Comparison of ENCODE assay signal across 8 cellular contexts in the genomic region with DNA sequence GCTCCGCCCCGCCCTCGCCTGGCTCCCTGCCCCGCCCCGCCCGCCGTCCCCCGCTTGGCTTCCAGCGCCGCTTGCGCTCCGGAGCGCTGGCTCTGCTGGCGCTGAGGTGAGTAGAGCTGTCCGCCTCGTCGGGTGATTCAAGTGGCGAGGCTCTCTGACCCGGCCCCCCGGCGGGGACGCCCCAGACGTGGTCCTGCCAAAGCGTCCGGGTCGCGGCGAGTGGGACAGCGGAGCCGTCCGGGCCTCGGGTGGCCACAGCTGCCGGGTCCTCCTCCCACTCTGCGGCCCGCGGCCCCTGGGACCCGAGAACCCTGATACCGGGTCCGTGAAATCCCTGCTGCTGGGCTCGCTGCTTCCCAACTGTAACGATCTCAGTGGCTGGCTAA. TPM values are rescaled to one million over a fixed set of nuclear protein-coding genes. Genes with fewer than 3 reads are reported as not detected.
DNase-seq lines count a peak whose midpoint lies in the region; ATAC-seq and TF ChIP-seq lines count a peak whose summit lies in the region.

A gene (plus strand): TSS at position 46 of the 386 bp plus-strand sequence. CDS start 4,477 bp downstream, outside the sequence.

- no peak within 1 kb of the TSS for H2BK20ac ChIP-seq in IMR-90 (ENCODE audit: low read depth, low read length)

- TF ChIP-seq CTCF in IMR-90 (conservative IDR thresholded peaks at IDR 0.05; ENCODE audit: low read depth, low read length) (no peak), brain microvascular endothelial cell (IDR thresholded peaks at IDR 0.05; ENCODE audit: low read depth, low read length, missing control alignments) (no peak), subcutaneous adipose tissue (IDR thresholded peaks at IDR 0.05; ENCODE audit: low read depth) (no peak)

- H3K4me1 ChIP-seq in IMR-90 (ENCODE audit: control insufficient read depth, insufficient read depth, low read length) = peaks cover 5% of the 10 kb centered on the region

- H3K18ac ChIP-seq in IMR-90 (ENCODE audit: low read depth, low read length) = peak within 1 kb of the TSS; percentile 69

- H2BK5ac ChIP-seq in IMR-90 (ENCODE audit: low read depth, low read length, poor library complexity, severe bottlenecking) = peak within 1 kb of the TSS; percentile 81

- peak within 1 kb of the TSS; percentile 99 for H4K5ac ChIP-seq in IMR-90 (ENCODE audit: low read depth, low read length)

- no peaks in the 10 kb centered on the region for H4K20me1 ChIP-seq in IMR-90 (ENCODE audit: insufficient read depth, low read length)

- H3K4me2 ChIP-seq in IMR-90 (ENCODE audit: low read depth, low read length) = peak within 1 kb of the TSS; percentile 100

- no peak for TF ChIP-seq RAD21 in IMR-90 (IDR thresholded peaks at IDR 0.05; ENCODE audit: low read length)

- peak; percentile 4 for ATAC-seq in GM18508 (IDR thresholded peaks at IDR 0.05; ENCODE audit: insufficient read depth, unreplicated experiment)
- ATAC-seq in IMR-90 (ENCODE audit: low read depth) = peak; percentile 49
- ATAC-seq in GM21825 (IDR thresholded peaks at IDR 0.05; ENCODE audit: unreplicated experiment) = no peak
- ATAC-seq in HG02610 (IDR thresholded peaks at IDR 0.05; ENCODE audit: unreplicated experiment) = no peak

- H2AK9ac ChIP-seq in IMR-90 (replicated peaks; ENCODE audit: low read depth, low read length, poor library complexity) = peak within 1 kb of the TSS; percentile 91

- CTCF ChIA-PET in IMR-90 (lab: Yijun Ruan, JAX) = interaction anchor here (1.0 kb wide), 1 partner anchor 151 kb away, joined by 3 read pairs; no protein-coding TSS in a partner anchor

- peak within 1 kb of the TSS; percentile 87 for H2AK5ac ChIP-seq in IMR-90 (ENCODE audit: low read depth, low read length)

- DNase-seq in IMR-90 (no peak), brain microvascular endothelial cell (no peak), ACHN (no peak)

- intact Hi-C loops in IMR-90 (cut with micrococcal nuclease) = no loop called here

- H3K9me3 ChIP-seq in IMR-90 (ENCODE audit: control insufficient read depth, insufficient read depth, low read length) = no peaks in the 10 kb centered on the region

- H3K9me1 ChIP-seq in IMR-90 (ENCODE audit: insufficient read depth, low read length) = no peaks in the 10 kb centered on the region

- H4K91ac ChIP-seq in IMR-90 (ENCODE audit: insufficient read depth, low read depth, low read length) = peak within 1 kb of the TSS; percentile 90

- no TSS peak for BruUV-seq in IMR-90 (replicated peaks; lab: Mats Ljungman, UMichigan)

- H3K36me3 ChIP-seq in IMR-90 (ENCODE audit: control insufficient read depth, insufficient read depth, low read length) = no peaks in the 10 kb centered on the region
- H3K36me3 ChIP-seq in brain microvascular endothelial cell (replicated peaks) = no peaks in the 10 kb centered on the region

- peak within 1 kb of the TSS; percentile 91 for H2AFZ ChIP-seq in IMR-90 (replicated peaks; ENCODE audit: low read length, poor library complexity)

- peak within 1 kb of the TSS; percentile 79 for H3K27ac ChIP-seq in IMR-90 (ENCODE audit: insufficient read depth, low read length)
- H3K27ac ChIP-seq in brain microvascular endothelial cell = peak within 1 kb of the TSS; percentile 82
- H3K27ac ChIP-seq in layer of hippocampus (ENCODE audit: low read depth, low read length) = peak within 1 kb of the TSS; percentile 82

- POLR2A ChIA-PET in IMR-90 (lab: Charles Lee; ENCODE audit: unreplicated experiment) = interaction anchor here (0.6 kb wide), 1 partner anchor 52 kb away, joined by 3 read pairs; no protein-coding TSS in a partner anchor

- H3K4me3 ChIP-seq in IMR-90 (ENCODE audit: insufficient read depth, low read depth, low read length) (peak within 1 kb of the TSS; percentile 97), brain microvascular endothelial cell (ENCODE audit: low read depth, low read length) (peak within 1 kb of the TSS; percentile 77)

- H3K56ac ChIP-seq in IMR-90 (ENCODE audit: extremely low read depth, insufficient read depth, low read length) = peak within 1 kb of the TSS; percentile 95

- in situ Hi-C loops in IMR-90 (cut with MboI; ENCODE audit: low sequenced_read_pairs) = loop anchor here (25.0 kb wide), 2 partner anchors 861 to 1336 kb away; no protein-coding TSS in a partner anchor
- in situ Hi-C loops in brain microvascular endothelial cell (cut with HindIII; ENCODE audit: low pct_ligation_motif_present, low sequenced_read_pairs) = no loop called here
- in situ Hi-C loops in ACHN (cut with HindIII; ENCODE audit: low pct_ligation_motif_present, low pct_unique_long_range_greater_than_20kb, low sequenced_read_pairs) = no loop called here

- H2BK120ac ChIP-seq in IMR-90 (ENCODE audit: low read depth, low read length) = peak within 1 kb of the TSS; percentile 23; the same call in 1 of the 2 replicates

- 0% methylated on average over 24 of the region's 41 CpGs; no CpG with 5 or more reads in 1 of the 2 experiments for WGBS in IMR-90 (ENCODE audit: extremely low coverage in 2 of 2, insufficient read length in 1 of 2), 2 experiments

- peak within 1 kb of the TSS; percentile 97 for H3K14ac ChIP-seq in IMR-90 (replicated peaks; ENCODE audit: low read depth, low read length)

- dilution Hi-C loops in IMR-90 (cut with HindIII; ENCODE audit: low sequenced_read_pairs, unreplicated experiment) = no loop called here

- peak within 1 kb of the TSS; percentile 60; the same call in 1 of the 3 replicates for H2BK15ac ChIP-seq in IMR-90 (ENCODE audit: low read depth, low read length)

- no peak; the same call in 1 of the 2 replicates for TF ChIP-seq POLR2A in IMR-90 (IDR thresholded peaks at IDR 0.05; ENCODE audit: low read depth, low read length)

- H3K9ac ChIP-seq in IMR-90 (ENCODE audit: low read depth, low read length) = peak within 1 kb of the TSS; percentile 94

- no peaks in the 10 kb centered on the region for H3K27me3 ChIP-seq in IMR-90 (ENCODE audit: control insufficient read depth, insufficient read depth, low read length)
- H3K27me3 ChIP-seq in brain microvascular endothelial cell (replicated peaks) = no peaks in the 10 kb centered on the region
- H3K27me3 ChIP-seq in layer of hippocampus (ENCODE audit: control insufficient read depth, insufficient read depth, low read length) = no peaks in the 10 kb centered on the region

- peaks cover 3 to 35% of the 10 kb centered on the region in 2 experiments; a peak in 2 of 4 replicates for H3K79me1 ChIP-seq in IMR-90 (ENCODE audit: low read depth in 1 of 2, low read length in 2 of 2)

- peak within 1 kb of the TSS; percentile 93 for H3K4ac ChIP-seq in IMR-90 (ENCODE audit: low read depth, low read length)

- H4K8ac ChIP-seq in IMR-90 (ENCODE audit: low read depth in 2 of 2, low read length in 2 of 2) = peak within 1 kb of the TSS; percentile 97 to 98

- H3K23ac ChIP-seq in IMR-90 (ENCODE audit: low read depth, low read length) = peak within 1 kb of the TSS; percentile 92

TF ChIP-seq in IMR-90, 13 proteins besides CTCF, POLR2A, EP300 and RAD21:
- TF ChIP-seq MXI1 (IDR thresholded peaks at IDR 0.05; ENCODE audit: borderline replicate concordance, low read depth, low read length) (peak; percentile 31; the same call in 1 of the 2 replicates), CHD1 (IDR thresholded peaks at IDR 0.05; ENCODE audit: low read depth, low read length) (no peak)

RNA-seq across cellular contexts. Expression of the gene that starts here (rescaled TPM):
- total RNA-seq in IMR-90 (2012; rRNA removed) = 17.5 and 21.1 TPM in 2 replicates
- 10.3 and 12.7 TPM in 2 replicates for polyA plus RNA-seq in IMR-90 (2012; rRNA removed)
- 5.9 and 6.3 TPM in 2 replicates for polyA plus RNA-seq in IMR-90 (2012; cell fraction: cytosol; rRNA removed)
- 1.9 and 12.6 TPM in 2 replicates for polyA plus RNA-seq in IMR-90 (2012; cell fraction: nucleus; rRNA removed; ENCODE audit: low replicate concordance)
- total RNA-seq in subcutaneous adipose tissue = 10 to 100 TPM; 37.7 to 60.7 (median 45.8) TPM

Comparison
In these comparisons a context has a peak if more than half of its experiments do, and no peak if none do; other contexts are left out.
1. ATAC-seq: peak in GM18508 (single experiment) and IMR-90 (single experiment); none in GM21825 (single experiment) and HG02610 (single experiment).
2. Peak in every context shown above with its lines, with median percentiles within 50 percentile points of each other: H3K27ac ChIP-seq.